ENCODE assay signal across 32 cellular contexts in genomic region chr4:64736999-64737853, GRCh38.
"Had no signal": no experiment of that assay in that cellular context is flagged by ENCODE, and none has a peak within 500 bp of the region (broad histone marks: within the 10 kb centered on the region; RNA-seq: fewer than 3 reads in every experiment).

No MANE protein-coding gene starts in this region.

- DNase-seq: activated CD4-positive, alpha-beta T cell treated with anti-CD3 and anti-CD28 coated beads, Interleukin-2, amount 10 ng/mL, durations not matched to agents 24 days and 14 days; activated CD4-positive, alpha-beta T cell treated with anti-CD3 and anti-CD28 coated beads, Interleukin-2, amount 50 U/mL, for 4 hours; activated CD8-positive, alpha-beta T cell treated with anti-CD3 and anti-CD28 coated beads for 36 hours; activated effector memory CD4-positive, alpha-beta T cell treated with anti-CD3 and anti-CD28 coated beads, Interleukin-2, amount 50 U/mL, for 16 hours; activated naive CD4-positive, alpha-beta T cell; activated naive CD4-positive, alpha-beta T cell treated with anti-CD3 and anti-CD28 coated beads, Interleukin-2, amount 50 U/mL, for 16 hours; activated naive CD8-positive, alpha-beta T cell treated with anti-CD3 and anti-CD28 coated beads for 36 hours; activated T-cell treated with anti-CD3 and anti-CD28 coated beads, Interleukin-2, amount 50 U/mL, for 1 hour; activated T-cell treated with anti-CD3 and anti-CD28 coated beads, Interleukin-2, amount 50 U/mL, for 72 hours; amniotic stem cell; aorta; brain microvascular endothelial cell; central memory CD4-positive, alpha-beta T cell; Kasumi-1; MG63; NCI-H1048; NCI-H1105 treated with DMSO at 0.1 percent for 48 hours; NCI-H1436; NCI-H1694; NCI-H2029; NCI-H2171; NCI-H510A; NCI-H526; NCI-H748 treated with DMSO at 0.1 percent for 48 hours; PC-9; SW 1271; T-helper 1 cell; T1000; WERI-Rb-1 had no signal

- H3K27ac Mint-ChIP-seq: activated CD4-positive, alpha-beta T cell treated with anti-CD3 and anti-CD28 coated beads, Interleukin-2, amount 10 ng/mL, durations not matched to agents 24 days and 14 days; activated CD8-positive, alpha-beta T cell treated with anti-CD3 and anti-CD28 coated beads for 36 hours; activated naive CD8-positive, alpha-beta T cell treated with anti-CD3 and anti-CD28 coated beads for 36 hours; activated T-cell treated with anti-CD3 and anti-CD28 coated beads, Interleukin-2, amount 50 U/mL, for 72 hours; activated T-helper 17 cell treated with anti-CD3 and anti-CD28 coated beads, Interleukin-2, amount 50 U/mL, for 72 hours had no signal

- H3K4me1 Mint-ChIP-seq: activated CD4-positive, alpha-beta T cell treated with anti-CD3 and anti-CD28 coated beads, Interleukin-2, amount 10 ng/mL, durations not matched to agents 24 days and 14 days; activated naive CD8-positive, alpha-beta T cell treated with anti-CD3 and anti-CD28 coated beads for 36 hours; activated T-helper 17 cell treated with anti-CD3 and anti-CD28 coated beads, Interleukin-2, amount 50 U/mL, for 72 hours had no signal

- H3K4me3 ChIP-seq: MG63, PC-9 had no signal

- H3K36me3 Mint-ChIP-seq: activated naive CD8-positive, alpha-beta T cell treated with anti-CD3 and anti-CD28 coated beads for 36 hours had no signal

- ATAC-seq: activated CD8-positive, alpha-beta T cell treated with anti-CD3 and anti-CD28 coated beads for 36 hours; activated T-cell treated with anti-CD3 and anti-CD28 coated beads, Interleukin-2, amount 50 U/mL, for 72 hours; activated T-helper 17 cell treated with anti-CD3 and anti-CD28 coated beads, Interleukin-2, amount 50 U/mL, for 72 hours; Right ventricle myocardium inferior had no signal

- H3K27me3 Mint-ChIP-seq: activated CD4-positive, alpha-beta T cell treated with anti-CD3 and anti-CD28 coated beads, Interleukin-2, amount 10 ng/mL, durations not matched to agents 24 days and 14 days; activated CD8-positive, alpha-beta T cell treated with anti-CD3 and anti-CD28 coated beads for 36 hours; activated naive CD8-positive, alpha-beta T cell treated with anti-CD3 and anti-CD28 coated beads for 36 hours; activated T-helper 17 cell treated with anti-CD3 and anti-CD28 coated beads, Interleukin-2, amount 50 U/mL, for 72 hours had no signal

- H2AFZ ChIP-seq: PC-9 had no signal

- H3K4me3 Mint-ChIP-seq: activated CD4-positive, alpha-beta T cell treated with anti-CD3 and anti-CD28 coated beads, Interleukin-2, amount 10 ng/mL, durations not matched to agents 24 days and 14 days; activated CD8-positive, alpha-beta T cell treated with anti-CD3 and anti-CD28 coated beads for 36 hours; activated naive CD8-positive, alpha-beta T cell treated with anti-CD3 and anti-CD28 coated beads for 36 hours; activated T-cell treated with anti-CD3 and anti-CD28 coated beads, Interleukin-2, amount 50 U/mL, for 72 hours; activated T-helper 17 cell treated with anti-CD3 and anti-CD28 coated beads, Interleukin-2, amount 50 U/mL, for 72 hours had no signal

- H3K4me2 ChIP-seq: PC-9 had no signal

- H3K27ac ChIP-seq: brain microvascular endothelial cell, PC-9, RWPE1, WERI-Rb-1 had no signal

- H3K27me3 ChIP-seq: brain microvascular endothelial cell, MG63 had no signal

- H3K36me3 ChIP-seq: brain microvascular endothelial cell, MG63, WERI-Rb-1 had no signal
